In the genomic region with DNA sequence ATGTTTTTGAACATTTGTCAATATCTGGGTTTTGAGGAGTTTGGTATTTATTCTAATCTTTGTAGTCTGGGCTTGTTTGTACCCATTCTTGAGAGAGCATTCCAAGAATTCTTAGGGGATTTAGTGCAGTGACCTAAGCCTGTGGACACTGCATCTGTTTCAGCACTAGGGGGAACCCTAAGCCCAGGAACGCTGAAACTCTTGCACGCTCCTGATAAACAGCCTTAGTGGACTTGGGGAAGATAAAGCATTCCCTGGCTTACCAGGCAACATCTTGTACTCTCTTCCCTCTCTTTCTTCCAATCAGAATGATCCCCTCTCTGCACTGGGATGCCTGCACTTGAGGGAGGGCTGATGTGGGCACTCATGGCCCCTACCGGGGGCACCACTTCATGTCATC, we compare ENCODE assay signal across 7 cellular contexts.
DNase-seq lines count a peak whose midpoint lies in the region; ATAC-seq, FAIRE-seq and TF ChIP-seq lines count a peak whose summit lies in the region.

No MANE protein-coding gene starts in this region.

- no peaks in the 10 kb centered on the region for H3K4me1 ChIP-seq in MM.1S (ENCODE audit: low read length)
- H3K4me1 ChIP-seq in left lung: no peaks in the 10 kb centered on the region
- no peaks in the 10 kb centered on the region for H3K4me1 ChIP-seq in gastrocnemius medialis

- ATAC-seq in left lung: peak; percentile 97
- no peak for ATAC-seq in gastrocnemius medialis
- ATAC-seq in HG02870 (IDR thresholded peaks at IDR 0.05; ENCODE audit: unreplicated experiment): no peak

- intact Hi-C loops in left lung (cut with DNase I) (no loop called here), gastrocnemius medialis (cut with DNase I; ENCODE audit: low total_unique reads) (no loop called here)

- H3K27ac ChIP-seq in MM.1S (ENCODE audit: low read length): no peak overlapping the region
- no peak overlapping the region for H3K27ac ChIP-seq in WERI-Rb-1
- no peak overlapping the region for H3K27ac ChIP-seq in left lung
- no peak overlapping the region for H3K27ac ChIP-seq in gastrocnemius medialis

- TF ChIP-seq CTCF in MM.1S (IDR thresholded peaks at IDR 0.05; ENCODE audit: low read length): peak; percentile 61
- TF ChIP-seq CTCF in WERI-Rb-1 (IDR thresholded peaks at IDR 0.05; ENCODE audit: low read depth, low read length): peak; percentile 79
- TF ChIP-seq CTCF in left lung (IDR thresholded peaks at IDR 0.05): peak; percentile 48 to 68
- no peak for TF ChIP-seq CTCF in gastrocnemius medialis (IDR thresholded peaks at IDR 0.05 in 4 of 5, conservative IDR thresholded peaks at IDR 0.05 in 1 of 5)

- H3K79me2 ChIP-seq in MM.1S (ENCODE audit: low read length): no peaks in the 10 kb centered on the region

- H4K20me1 ChIP-seq in MM.1S (ENCODE audit: insufficient read depth, low read length): no peaks in the 10 kb centered on the region

- peak; percentile 68 for FAIRE-seq in GM18507 (lab: Jason Lieb, UNC)

- in situ Hi-C loops in gastrocnemius medialis (cut with MboI; ENCODE audit: low sequenced_read_pairs in 4 of 4): no loop called here

- no peak overlapping the region for H3K4me3 ChIP-seq in MM.1S (ENCODE audit: low read length)
- no peak overlapping the region for H3K4me3 ChIP-seq in WERI-Rb-1 (ENCODE audit: low read depth, low read length)
- H3K4me3 ChIP-seq in left lung: no peak overlapping the region
- H3K4me3 ChIP-seq in gastrocnemius medialis: no peak overlapping the region

- DNase-seq in GM18507 (ENCODE audit: extremely low spot score, insufficient read length, low read depth) (no peak), MM.1S (peak; percentile 32), WERI-Rb-1 (peak; percentile 62), left lung (no peak), gastrocnemius medialis (no peak), NCI-H128 (lab: John Stamatoyannopoulos, UW; ENCODE audit: unreplicated experiment) (no peak)

- H3K27me3 ChIP-seq in MM.1S (replicated peaks; ENCODE audit: insufficient read depth, low read length): no peaks in the 10 kb centered on the region
- H3K27me3 ChIP-seq in WERI-Rb-1 (ENCODE audit: insufficient read depth, low read depth, severe bottlenecking): peaks cover 62% of the 10 kb centered on the region
- H3K27me3 ChIP-seq in left lung: no peaks in the 10 kb centered on the region
- H3K27me3 ChIP-seq in gastrocnemius medialis: peaks cover 0 to 3% (median 0%) of the 10 kb centered on the region in 3 donors

- no peaks in the 10 kb centered on the region for H3F3A ChIP-seq in MM.1S (ENCODE audit: insufficient read depth, low read length)

- H2AFZ ChIP-seq in MM.1S (ENCODE audit: low read length): no peak overlapping the region

- H3K9me3 ChIP-seq in MM.1S (replicated peaks; ENCODE audit: insufficient read depth, low read length) (no peaks in the 10 kb centered on the region), WERI-Rb-1 (ENCODE audit: severe bottlenecking) (no peaks in the 10 kb centered on the region), left lung (no peaks in the 10 kb centered on the region), gastrocnemius medialis (peaks cover 0 to 8% (median 0%) of the 10 kb centered on the region in 3 donors)

- H3K9me2 ChIP-seq in MM.1S (replicated peaks; ENCODE audit: insufficient read depth, low read length): no peaks in the 10 kb centered on the region

- TF ChIP-seq POLR2A in gastrocnemius medialis (IDR thresholded peaks at IDR 0.05): no peak

- no peak overlapping the region for H3K9ac ChIP-seq in MM.1S (ENCODE audit: low read length)

- no peak overlapping the region for H3K4me2 ChIP-seq in MM.1S (ENCODE audit: low read depth, low read length)

- H3K36me3 ChIP-seq in MM.1S (replicated peaks; ENCODE audit: insufficient read depth, low read length) (no peaks in the 10 kb centered on the region), WERI-Rb-1 (no peaks in the 10 kb centered on the region), left lung (no peaks in the 10 kb centered on the region), gastrocnemius medialis (no peaks in the 10 kb centered on the region)

Comparison
In these comparisons a context has a peak if more than half of its experiments do, and no peak if none do; other contexts are left out.
1. DNase-seq: peak in MM.1S (single experiment) and WERI-Rb-1 (single experiment); none in GM18507 (single experiment), left lung (0 of 2), gastrocnemius medialis (0 of 2) and NCI-H128 (single experiment).
2. CTCF ChIP-seq: peak in MM.1S (single experiment), WERI-Rb-1 (single experiment) and left lung (2 of 2); none in gastrocnemius medialis (0 of 5).